ENCODE assay signal across 8 cellular contexts in genomic region chr9:137411670-137412380, GRCh38. TPM values are rescaled to one million over a fixed set of nuclear protein-coding genes. Genes with fewer than 3 reads are reported as not detected.
DNase-seq lines count a peak whose midpoint lies in the region; ATAC-seq and TF ChIP-seq lines count a peak whose summit lies in the region.

No MANE protein-coding gene starts in this region.

- peaks cover 0 to 5% (median 0%) of the 10 kb centered on the region in 4 donors for H3K27me3 ChIP-seq in esophagus squamous epithelium
- H3K27me3 ChIP-seq in psoas muscle (ENCODE audit: insufficient read depth in 3 of 3, low read length in 2 of 3) = no peaks in the 10 kb centered on the region

- H3K36me3 Mint-ChIP-seq in HFFc6 (ENCODE audit: low read depth) = no peaks in the 10 kb centered on the region

- H3K4me3 ChIP-seq in esophagus squamous epithelium = peak overlapping the region in 3 of 4 donors; percentile 1 to 49 (median 16)
- H3K4me3 ChIP-seq in psoas muscle = peak overlapping the region; percentile 28

- no peak for TF ChIP-seq POLR2A in esophagus squamous epithelium (IDR thresholded peaks at IDR 0.05)

- H3K36me3 ChIP-seq in esophagus squamous epithelium (peaks cover 0 to 2% (median 0%) of the 10 kb centered on the region in 3 donors), psoas muscle (ENCODE audit: insufficient read depth in 1 of 2, low read depth in 1 of 2) (no peaks in the 10 kb centered on the region)

- H3K27ac ChIP-seq in esophagus squamous epithelium = peak overlapping the region; percentile 51 to 83 (median 76)
- peak overlapping the region; percentile 75 for H3K27ac ChIP-seq in psoas muscle

- H3K27me3 Mint-ChIP-seq in HFFc6 (ENCODE audit: insufficient read depth) = peaks cover 4% of the 10 kb centered on the region; the same call in 1 of the 2 replicates

- intact Hi-C loops in esophagus squamous epithelium (cut with DNase I) (no loop called here), psoas muscle (cut with DNase I) (no loop called here)

- H3K27ac Mint-ChIP-seq in HFFc6 = no peak overlapping the region; the same call in 1 of the 2 replicates

- no peaks in the 10 kb centered on the region for H3K9me3 ChIP-seq in esophagus squamous epithelium
- no peaks in the 10 kb centered on the region for H3K9me3 ChIP-seq in psoas muscle

- 15 to 33% methylated on average over 2 to 10 of the region's 29 CpGs for WGBS in esophagus squamous epithelium, 2 donors
- 36 to 48% (median 41%) methylated on average over 19 to 29 of the region's 29 CpGs for WGBS in psoas muscle, 3 donors

- ATAC-seq in psoas muscle = peak; percentile 63 to 74 (median 68)
- ATAC-seq in GM18517 (IDR thresholded peaks at IDR 0.05; ENCODE audit: unreplicated experiment) = no peak
- no peak for ATAC-seq in HG03139 (IDR thresholded peaks at IDR 0.05; ENCODE audit: unreplicated experiment)
- ATAC-seq in HG03025 (IDR thresholded peaks at IDR 0.05; ENCODE audit: low FRiP score, unreplicated experiment) = no peak

- no peak for TF ChIP-seq CTCF in HFFc6 (IDR thresholded peaks at IDR 0.05)
- no peak for TF ChIP-seq CTCF in esophagus squamous epithelium (IDR thresholded peaks at IDR 0.05)
- no peak for TF ChIP-seq CTCF in psoas muscle (IDR thresholded peaks at IDR 0.05)

- DNase-seq in AG20443 (ENCODE audit: low spot score) (peak; percentile 91), HFFc6 (peak; percentile 84), SW480 (ENCODE audit: low spot score) (peak; percentile 93), esophagus squamous epithelium (lab: John Stamatoyannopoulos, UW) (no peak), psoas muscle (peak; percentile 82 to 84)

- no peak overlapping the region for H3K4me3 Mint-ChIP-seq in HFFc6

- H3K4me1 Mint-ChIP-seq in HFFc6 (ENCODE audit: low read depth) = peaks cover 26% of the 10 kb centered on the region; the same call in 1 of the 2 replicates

- no peaks in the 10 kb centered on the region for H3K9me3 Mint-ChIP-seq in HFFc6

- peaks cover 27 to 51% (median 29%) of the 10 kb centered on the region in 3 donors for H3K4me1 ChIP-seq in esophagus squamous epithelium
- H3K4me1 ChIP-seq in psoas muscle = peaks cover 29% of the 10 kb centered on the region

RNA-seq across cellular contexts. Expression of gene EXD3, which starts 11.1 kb away (rescaled TPM):
- 10 to 100 TPM in 1 of 6 experiments, 1 to 10 TPM in 5; 6.4 to 10.6 (median 8.7) TPM for total RNA-seq in HFFc6 (2021; fragmentation: NEBNext Ultra II Directional; extraction: Animal tissue kit (Norgen Biotek cat#: 25700))
- 10 to 100 TPM in 2 of 4 donors, 1 to 10 TPM in 2; 2.8 to 16.8 (median 9.1) TPM for total RNA-seq in esophagus squamous epithelium
- total RNA-seq in psoas muscle = 10 to 100 TPM in 2 of 4 donors, 1 to 10 TPM in 2; 6.7 to 11.2 (median 9.7) TPM
- polyA plus RNA-seq in psoas muscle = 1 to 10 TPM; 5.7 to 9.9 (median 7.2) TPM

RNA-seq across cellular contexts. Expression of gene NOXA1, which starts 11.4 kb away (rescaled TPM):
- total RNA-seq in HFFc6 (2021; fragmentation: NEBNext Ultra II Directional; extraction: Animal tissue kit (Norgen Biotek cat#: 25700)) = under 1 TPM in 5 of 6 experiments, not detected in 1; 0.09 to 0.36 (median 0.20) TPM
- total RNA-seq in esophagus squamous epithelium (1 to 10 TPM; 2.1 to 7.4 (median 4.8) TPM), psoas muscle (1 to 10 TPM in 3 of 4 donors, under 1 TPM in 1; 0.62 to 5.1 (median 2.5) TPM)
- polyA plus RNA-seq in psoas muscle = 1 to 10 TPM in 1 of 3 donors, under 1 TPM in 2; 0.43 to 1.0 (median 0.83) TPM

RNA-seq across cellular contexts. Expression of gene ENTPD8, which starts 29.3 kb away (rescaled TPM):
- not detected for total RNA-seq in HFFc6 (2021; fragmentation: NEBNext Ultra II Directional; extraction: Animal tissue kit (Norgen Biotek cat#: 25700))
- total RNA-seq in esophagus squamous epithelium = not detected
- not detected for total RNA-seq in psoas muscle
- polyA plus RNA-seq in psoas muscle = under 1 TPM in 1 of 3 donors, not detected in 2; 0.01 TPM

RNA-seq across cellular contexts. Expression of gene NSMF, which starts 47.3 kb away (rescaled TPM):
- 10 to 100 TPM; 24.3 to 29.9 (median 26.4) TPM for total RNA-seq in HFFc6 (2021; fragmentation: NEBNext Ultra II Directional; extraction: Animal tissue kit (Norgen Biotek cat#: 25700))
- 10 to 100 TPM; 16.2 to 38.1 (median 20.6) TPM for total RNA-seq in esophagus squamous epithelium
- total RNA-seq in psoas muscle = 10 to 100 TPM in 1 of 4 donors, 1 to 10 TPM in 3; 4.8 to 11.2 (median 6.4) TPM
- 10 to 100 TPM in 1 of 3 donors, 1 to 10 TPM in 2; 4.9 to 11.0 (median 5.7) TPM for polyA plus RNA-seq in psoas muscle

Comparison
In these comparisons a context has a peak if more than half of its experiments do, and no peak if none do; other contexts are left out.
1. ATAC-seq: peak in psoas muscle (4 of 4); none in GM18517 (single experiment), HG03139 (single experiment) and HG03025 (single experiment).